In genomic region chr17:50149099-50149424, GRCh38 we compare ENCODE assay signal across 7 cellular contexts. TPM values are rescaled to one million over a fixed set of nuclear protein-coding genes. Genes with fewer than 3 reads are reported as not detected.
A peak's percentile ranks its signal among the peaks of the same experiment; 100 is the strongest.
DNase-seq lines count a peak whose midpoint lies in the region; ATAC-seq and TF ChIP-seq lines count a peak whose summit lies in the region.

No MANE protein-coding gene starts in this region.

- no peak overlapping the region for H2BK12ac ChIP-seq in H9 (ENCODE audit: insufficient read length, low read depth, low read length)

- no peaks in the 10 kb centered on the region for H3K79me2 ChIP-seq in H9 (ENCODE audit: insufficient read depth, low read length)
- H3K79me2 ChIP-seq in hepatocyte, result peaks cover 51% of the 10 kb centered on the region

- no peak overlapping the region for H3K56ac ChIP-seq in H9 (ENCODE audit: insufficient read length, low read depth, low read length)

- H4K20me1 ChIP-seq in H9 (ENCODE audit: control insufficient read depth, insufficient read depth, insufficient read length) (peaks cover 3% of the 10 kb centered on the region), hepatocyte (ENCODE audit: insufficient read depth, poor library complexity, severe bottlenecking) (peaks cover 39% of the 10 kb centered on the region)

- H3K18ac ChIP-seq in H9 (ENCODE audit: insufficient read length, low read depth, low read length), result no peak overlapping the region

- peak overlapping the region; percentile 68 for H3K4me3 ChIP-seq in WERI-Rb-1 (ENCODE audit: low read depth, low read length)
- H3K4me3 ChIP-seq in hepatocyte, result peak overlapping the region; percentile 98

- no peak overlapping the region for H2BK120ac ChIP-seq in H9 (ENCODE audit: low read depth, low read length, poor library complexity, severe bottlenecking)

- H2AFZ ChIP-seq in H9 (ENCODE audit: low read length) (no peak overlapping the region), hepatocyte (no peak overlapping the region)

- no peak overlapping the region for H3K9ac ChIP-seq in H9 (ENCODE audit: extremely low read depth, insufficient read length, low read length)

- no peak overlapping the region for H2BK5ac ChIP-seq in H9 (ENCODE audit: insufficient read length, low read length)

- peaks cover 13% of the 10 kb centered on the region for H3K27me3 Mint-ChIP-seq in H9 (ENCODE audit: low read depth)
- no peaks in the 10 kb centered on the region for H3K27me3 Mint-ChIP-seq in stimulated activated naive B cell treated with anti-CD40 and anti-IgM and Interleukin-4, amounts not matched to agents 10 μg/mL and 1 μg/mL and 100 μg/mL, for 72 hours

- no peaks in the 10 kb centered on the region for H3K9me2 ChIP-seq in hepatocyte (replicated peaks; ENCODE audit: insufficient read depth)

- H3K14ac ChIP-seq in H9 (ENCODE audit: insufficient read depth, low read length), result no peak overlapping the region; the same call in 1 of the 2 replicates

- TF ChIP-seq CTCF in H9 (conservative IDR thresholded peaks at IDR 0.05), result no peak
- no peak for TF ChIP-seq CTCF in WERI-Rb-1 (IDR thresholded peaks at IDR 0.05; ENCODE audit: low read depth, low read length)
- TF ChIP-seq CTCF in hepatocyte (IDR thresholded peaks at IDR 0.05; ENCODE audit: poor library complexity), result no peak

- ATAC-seq in stimulated activated naive B cell treated with anti-CD40 and anti-IgM and Interleukin-4, amounts not matched to agents 10 μg/mL and 1 μg/mL and 100 μg/mL, for 72 hours (replicated peaks), result no peak
- no peak for ATAC-seq in GM21717 (IDR thresholded peaks at IDR 0.05; ENCODE audit: unreplicated experiment)

- H3K23me2 ChIP-seq in H9 (ENCODE audit: insufficient read length, low read depth, low read length, poor library complexity, severe bottlenecking), result peaks cover 25% of the 10 kb centered on the region

- H3K27ac ChIP-seq in H9 (ENCODE audit: insufficient read length, low read depth, low read length) (no peak overlapping the region), WERI-Rb-1 (peak overlapping the region; percentile 47), hepatocyte (peak overlapping the region; percentile 56)

- H3K4me1 Mint-ChIP-seq in H9, result peaks cover 33 to 56% of the 10 kb centered on the region in 2 experiments
- H3K4me1 Mint-ChIP-seq in stimulated activated naive B cell treated with anti-CD40 and anti-IgM and Interleukin-4, amounts not matched to agents 10 μg/mL and 1 μg/mL and 100 μg/mL, for 72 hours, result peaks cover 37 to 47% of the 10 kb centered on the region in 2 donors

- H3K79me1 ChIP-seq in H9 (ENCODE audit: insufficient read depth, low read depth, low read length, poor library complexity, severe bottlenecking), result no peaks in the 10 kb centered on the region

- H2BK20ac ChIP-seq in H9 (ENCODE audit: low read depth, low read length, poor library complexity, severe bottlenecking), result no peak overlapping the region

- H3K27me3 ChIP-seq in H9 (ENCODE audit: insufficient read depth, low read length) (no peaks in the 10 kb centered on the region; the same call in 1 of the 2 replicates), WERI-Rb-1 (ENCODE audit: insufficient read depth, low read depth, severe bottlenecking) (no peaks in the 10 kb centered on the region), hepatocyte (no peaks in the 10 kb centered on the region)

- no CpG with 5 or more reads among the region's 28 CpGs for WGBS in H9 (ENCODE audit: extremely low coverage, insufficient read length, low lambda C conversion rate)
- WGBS in hepatocyte (ENCODE audit: low lambda C conversion rate, missing lambda C conversion rate), result 7% methylated on average over 13 of the region's 28 CpGs

- no peak overlapping the region for H3K23ac ChIP-seq in H9 (ENCODE audit: insufficient read length, low read depth, low read length)

- no peaks in the 10 kb centered on the region for H3K9me3 Mint-ChIP-seq in H9
- no peaks in the 10 kb centered on the region for H3K9me3 Mint-ChIP-seq in stimulated activated naive B cell treated with anti-CD40 and anti-IgM and Interleukin-4, amounts not matched to agents 10 μg/mL and 1 μg/mL and 100 μg/mL, for 72 hours

- H3K4me2 ChIP-seq in H9 (ENCODE audit: insufficient read depth, insufficient read length, low read length) (peak overlapping the region; percentile 45), hepatocyte (peak overlapping the region; percentile 98)

- no peak overlapping the region for H3K27ac Mint-ChIP-seq in H9
- H3K27ac Mint-ChIP-seq in stimulated activated naive B cell treated with anti-CD40 and anti-IgM and Interleukin-4, amounts not matched to agents 10 μg/mL and 1 μg/mL and 100 μg/mL, for 72 hours, result peak overlapping the region; percentile 99

- H3K9me3 ChIP-seq in H9 (ENCODE audit: control insufficient read depth, low read depth, low read length) (no peaks in the 10 kb centered on the region), WERI-Rb-1 (ENCODE audit: severe bottlenecking) (no peaks in the 10 kb centered on the region), hepatocyte (ENCODE audit: low read depth) (no peaks in the 10 kb centered on the region)

- peak overlapping the region; percentile 75 to 88 for H3K4me3 Mint-ChIP-seq in H9
- peak overlapping the region; percentile 87 to 100 for H3K4me3 Mint-ChIP-seq in stimulated activated naive B cell treated with anti-CD40 and anti-IgM and Interleukin-4, amounts not matched to agents 10 μg/mL and 1 μg/mL and 100 μg/mL, for 72 hours

- no peak overlapping the region for H2AK5ac ChIP-seq in H9 (ENCODE audit: insufficient read length, low read length)

- no peak overlapping the region for H2BK15ac ChIP-seq in H9 (ENCODE audit: low read depth, low read length)

- no peak overlapping the region for H4K91ac ChIP-seq in H9 (ENCODE audit: insufficient read length, low read depth, low read length)

- H4K8ac ChIP-seq in H9 (replicated peaks; ENCODE audit: insufficient read length, low read depth, low read length), result no peak overlapping the region

- no peak overlapping the region for H3T11ph ChIP-seq in H9 (ENCODE audit: low read length)

- H3K36me3 ChIP-seq in WERI-Rb-1 (peaks cover 40% of the 10 kb centered on the region), hepatocyte (replicated peaks; ENCODE audit: insufficient read depth, low read depth) (no peaks in the 10 kb centered on the region)

- no peak for DNase-seq in H9
- DNase-seq in WERI-Rb-1, result no peak
- no peak for DNase-seq in hepatocyte (ENCODE audit: low spot score)
- no peak for DNase-seq in stimulated activated naive B cell treated with anti-CD40 and anti-IgM and Interleukin-4, amounts not matched to agents 10 μg/mL and 1 μg/mL and 100 μg/mL, for 72 hours
- no peak for DNase-seq in effector CD4-positive, alpha-beta T cell
- no peak for DNase-seq in NCI-H748 treated with DMSO at 0.1 percent for 48 hours (lab: John Stamatoyannopoulos, UW)

- H3K4me1 ChIP-seq in H9 (ENCODE audit: insufficient read depth, low read length) (peaks cover 4% of the 10 kb centered on the region; the same call in 1 of the 2 replicates), hepatocyte (ENCODE audit: insufficient read depth) (peaks cover 35% of the 10 kb centered on the region)

- no peak overlapping the region for H4K5ac ChIP-seq in H9 (ENCODE audit: insufficient read length, low read depth, low read length)

- H3K36me3 Mint-ChIP-seq in H9 (ENCODE audit: insufficient read depth in 1 of 3, low read depth in 3 of 3), result peaks cover 2 to 14% (median 9%) of the 10 kb centered on the region in 3 experiments; a peak in 6 of 7 replicates
- H3K36me3 Mint-ChIP-seq in stimulated activated naive B cell treated with anti-CD40 and anti-IgM and Interleukin-4, amounts not matched to agents 10 μg/mL and 1 μg/mL and 100 μg/mL, for 72 hours, result peaks cover 43 to 58% of the 10 kb centered on the region in 2 donors

- no peak overlapping the region for H3K4ac ChIP-seq in H9 (ENCODE audit: low read depth, low read length)

RNA-seq across cellular contexts. Expression of gene PPP1R9B, which starts 1.4 kb away (rescaled TPM):
- total RNA-seq in H9 (2021) (23.0 and 25.8 TPM in 2 replicates), hepatocyte (22.5 and 26.2 TPM in 2 replicates)
- 5.1 and 6.7 TPM in 2 replicates for polyA plus RNA-seq in hepatocyte

RNA-seq across cellular contexts. Expression of gene SGCA, which starts 16.7 kb away (rescaled TPM):
- total RNA-seq in H9 (2021) (0.24 TPM in 1 of 2 replicates, not detected in the other), hepatocyte (0.37 TPM in 1 of 2 replicates, not detected in the other)
- polyA plus RNA-seq in hepatocyte, result 0.83 and 2.2 TPM in 2 replicates

RNA-seq across cellular contexts. Expression of gene SAMD14, which starts 19.1 kb away (rescaled TPM):
- 4.8 and 5.9 TPM in 2 replicates for total RNA-seq in H9 (2021)
- 2.4 and 3.1 TPM in 2 replicates for total RNA-seq in hepatocyte
- 3.1 and 4.2 TPM in 2 replicates for polyA plus RNA-seq in hepatocyte

RNA-seq across cellular contexts. Expression of gene COL1A1, which starts 52.4 kb away (rescaled TPM):
- total RNA-seq in H9 (2021) (104 and 112 TPM in 2 replicates), hepatocyte (351 and 1,063 TPM in 2 replicates)
- polyA plus RNA-seq in hepatocyte, result 5,822 and 6,071 TPM in 2 replicates

RNA-seq across cellular contexts. Expression of gene PDK2, which starts 53.9 kb away (rescaled TPM):
- 16.2 and 19.9 TPM in 2 replicates for total RNA-seq in H9 (2021)
- 35.5 and 42.7 TPM in 2 replicates for total RNA-seq in hepatocyte
- polyA plus RNA-seq in hepatocyte, result 55.8 and 56.9 TPM in 2 replicates
